8 cellular contexts compared by ENCODE assay signal in genomic region chr1:220878223-220879081, GRCh38. TPM values are rescaled to one million over a fixed set of nuclear protein-coding genes. Genes with fewer than 3 reads are reported as not detected.
DNase-seq lines count a peak whose midpoint lies in the region; ATAC-seq and TF ChIP-seq lines count a peak whose summit lies in the region.

No MANE protein-coding gene starts in this region.

- no peaks in the 10 kb centered on the region for H3K9me3 Mint-ChIP-seq in activated CD8-positive, alpha-beta T cell treated with anti-CD3 and anti-CD28 coated beads, Interleukin-2, amount 10 ng/mL, durations not matched to agents 7 days and 5 days (ENCODE audit: insufficient read depth)
- no peaks in the 10 kb centered on the region for H3K9me3 Mint-ChIP-seq in stimulated activated memory B cell treated with anti-CD40 and anti-IgM and Interleukin-4, amounts not matched to agents 10 μg/mL and 1 μg/mL and 100 μg/mL, for 72 hours

- CTCF ChIA-PET in activated CD8-positive, alpha-beta T cell treated with anti-CD3 and anti-CD28 coated beads, Interleukin-2, amount 10 ng/mL, durations not matched to agents 7 days and 5 days (lab: Charles Lee), result no interaction called here

- POLR2A ChIA-PET in activated CD8-positive, alpha-beta T cell treated with anti-CD3 and anti-CD28 coated beads, Interleukin-2, amount 10 ng/mL, durations not matched to agents 7 days and 5 days (lab: Charles Lee), result no interaction called here

- H3K36me3 Mint-ChIP-seq in activated CD8-positive, alpha-beta T cell treated with anti-CD3 and anti-CD28 coated beads, Interleukin-2, amount 10 ng/mL, durations not matched to agents 7 days and 5 days (ENCODE audit: low read depth), result no peaks in the 10 kb centered on the region
- H3K36me3 Mint-ChIP-seq in stimulated activated memory B cell treated with anti-CD40 and anti-IgM and Interleukin-4, amounts not matched to agents 10 μg/mL and 1 μg/mL and 100 μg/mL, for 72 hours, result peaks cover 22% of the 10 kb centered on the region

- DNase-seq in GM13976 (ENCODE audit: low spot score) (peak; percentile 49), NCI-H446 treated with DMSO at 0.1 percent for 48 hours (lab: John Stamatoyannopoulos, UW) (no peak), DMS153 (lab: John Stamatoyannopoulos, UW) (no peak)
- DNase-seq in activated CD8-positive, alpha-beta T cell treated with anti-CD3 and anti-CD28 coated beads, Interleukin-2, amount 10 ng/mL, durations not matched to agents 7 days and 5 days, result no peak

- peak; percentile 18 for ATAC-seq in HG03066 (IDR thresholded peaks at IDR 0.05; ENCODE audit: low read depth, unreplicated experiment)
- ATAC-seq in activated CD8-positive, alpha-beta T cell treated with anti-CD3 and anti-CD28 coated beads, Interleukin-2, amount 10 ng/mL, durations not matched to agents 7 days and 5 days, result no peak
- ATAC-seq in stimulated activated memory B cell treated with anti-CD40 and anti-IgM and Interleukin-4, amounts not matched to agents 10 μg/mL and 1 μg/mL and 100 μg/mL, for 72 hours, result peak; percentile 59
- ATAC-seq in GM19467 (IDR thresholded peaks at IDR 0.05; ENCODE audit: unreplicated experiment), result no peak

- H3K4me3 ChIP-seq in iPS-11a (ENCODE audit: low read depth, low read length), result peak overlapping the region; percentile 24

- peaks cover 71% of the 10 kb centered on the region for H3K27me3 Mint-ChIP-seq in activated CD8-positive, alpha-beta T cell treated with anti-CD3 and anti-CD28 coated beads, Interleukin-2, amount 10 ng/mL, durations not matched to agents 7 days and 5 days (ENCODE audit: low read depth)
- H3K27me3 Mint-ChIP-seq in stimulated activated memory B cell treated with anti-CD40 and anti-IgM and Interleukin-4, amounts not matched to agents 10 μg/mL and 1 μg/mL and 100 μg/mL, for 72 hours, result no peaks in the 10 kb centered on the region

- peaks cover 40% of the 10 kb centered on the region for H3K4me1 Mint-ChIP-seq in activated CD8-positive, alpha-beta T cell treated with anti-CD3 and anti-CD28 coated beads, Interleukin-2, amount 10 ng/mL, durations not matched to agents 7 days and 5 days (ENCODE audit: low read depth)
- peaks cover 60% of the 10 kb centered on the region for H3K4me1 Mint-ChIP-seq in stimulated activated memory B cell treated with anti-CD40 and anti-IgM and Interleukin-4, amounts not matched to agents 10 μg/mL and 1 μg/mL and 100 μg/mL, for 72 hours

- peak overlapping the region; percentile 63 for H3K4me3 Mint-ChIP-seq in activated CD8-positive, alpha-beta T cell treated with anti-CD3 and anti-CD28 coated beads, Interleukin-2, amount 10 ng/mL, durations not matched to agents 7 days and 5 days
- H3K4me3 Mint-ChIP-seq in stimulated activated memory B cell treated with anti-CD40 and anti-IgM and Interleukin-4, amounts not matched to agents 10 μg/mL and 1 μg/mL and 100 μg/mL, for 72 hours, result peak overlapping the region; percentile 99

- no peak for TF ChIP-seq CTCF in GM13976 (IDR thresholded peaks at IDR 0.05; ENCODE audit: borderline replicate concordance, control extremely low read depth, extremely low read depth, insufficient read depth, missing control alignments)

- H3K27ac Mint-ChIP-seq in activated CD8-positive, alpha-beta T cell treated with anti-CD3 and anti-CD28 coated beads, Interleukin-2, amount 10 ng/mL, durations not matched to agents 7 days and 5 days, result no peak overlapping the region
- H3K27ac Mint-ChIP-seq in stimulated activated memory B cell treated with anti-CD40 and anti-IgM and Interleukin-4, amounts not matched to agents 10 μg/mL and 1 μg/mL and 100 μg/mL, for 72 hours, result peak overlapping the region; percentile 93

- in situ Hi-C loops in GM13976 (cut with MboI; ENCODE audit: low sequenced_read_pairs, unreplicated experiment), result no loop called here

RNA-seq across cellular contexts. Expression of gene HLX, which starts 0.8 kb away (rescaled TPM):
- total RNA-seq in activated CD8-positive, alpha-beta T cell treated with anti-CD3 and anti-CD28 coated beads, Interleukin-2, amount 10 ng/mL, durations not matched to agents 7 days and 5 days, result not detected

Comparison
In these comparisons a context has a peak if more than half of its experiments do, and no peak if none do; other contexts are left out.
1. ATAC-seq: peak in HG03066 (single experiment) and stimulated activated memory B cell treated with anti-CD40 and anti-IgM and Interleukin-4, amounts not matched to agents 10 μg/mL and 1 μg/mL and 100 μg/mL, for 72 hours (single experiment); none in activated CD8-positive, alpha-beta T cell treated with anti-CD3 and anti-CD28 coated beads, Interleukin-2, amount 10 ng/mL, durations not matched to agents 7 days and 5 days (single experiment) and GM19467 (single experiment).